Comparison of ENCODE assay signal across 23 cellular contexts in the genomic region with DNA sequence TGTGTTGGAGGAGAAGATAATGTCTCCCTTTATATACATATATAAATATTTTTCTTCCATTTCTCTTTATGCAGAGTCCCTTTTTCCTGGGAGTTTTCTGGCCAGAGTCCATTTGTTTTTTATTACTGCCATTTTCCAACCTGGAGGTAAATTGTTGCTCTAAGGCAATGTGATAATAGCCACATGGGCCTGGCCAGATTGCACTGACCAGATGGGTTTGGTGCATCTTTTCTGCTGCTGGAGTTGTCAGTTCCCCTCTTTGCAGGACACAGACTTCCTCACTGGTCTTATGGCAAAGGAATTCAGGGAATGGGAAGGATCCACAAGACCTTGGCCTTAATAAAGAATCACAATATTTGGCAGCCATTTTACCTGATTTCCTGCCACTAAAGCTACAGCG.
"Had no signal": no experiment of that assay in that cellular context is flagged by ENCODE, and none has a peak within 500 bp of the region (broad histone marks: within the 10 kb centered on the region; RNA-seq: fewer than 3 reads in every experiment).

No MANE protein-coding gene starts in this region.

- ATAC-seq: activated T-helper 17 cell treated with anti-CD3 and anti-CD28 coated beads, Interleukin-2, amount 50 U/mL, for 72 hours; PC-3; T-helper 17 cell had no signal

- H3K9me3 Mint-ChIP-seq: activated CD4-positive, alpha-beta T cell treated with anti-CD3 and anti-CD28 coated beads, Interleukin-2, amount 10 ng/mL, durations not matched to agents 24 days and 14 days; activated naive CD4-positive, alpha-beta T cell treated with anti-CD3 and anti-CD28 coated beads for 36 hours had no signal

- H3K4me3 Mint-ChIP-seq: activated B cell treated with CpG ODN at 0.5 μM for 24 hours; activated CD4-positive, alpha-beta memory T cell treated with anti-CD3 and anti-CD28 coated beads for 36 hours; activated CD4-positive, alpha-beta T cell treated with anti-CD3 and anti-CD28 coated beads, Interleukin-2, amount 10 ng/mL, durations not matched to agents 24 days and 14 days; activated naive CD4-positive, alpha-beta T cell treated with anti-CD3 and anti-CD28 coated beads for 36 hours; activated naive CD8-positive, alpha-beta T cell; activated T-helper 17 cell treated with anti-CD3 and anti-CD28 coated beads, Interleukin-2, amount 50 U/mL, for 72 hours; T-helper 17 cell had no signal

- DNase-seq: activated B cell treated with CpG ODN at 0.5 μM for 24 hours; activated CD4-positive, alpha-beta memory T cell treated with anti-CD3 and anti-CD28 coated beads for 36 hours; activated CD4-positive, alpha-beta T cell treated with anti-CD3 and anti-CD28 coated beads for 1 hour; activated CD4-positive, alpha-beta T cell treated with anti-CD3 and anti-CD28 coated beads, Interleukin-2, amount 10 ng/mL, durations not matched to agents 24 days and 14 days; activated gamma-delta T cell; activated naive CD4-positive, alpha-beta T cell treated with anti-CD3 and anti-CD28 coated beads for 36 hours; activated T-cell treated with anti-CD3 and anti-CD28 coated beads for 4 hours; activated T-cell treated with anti-CD3 and anti-CD28 coated beads, Interleukin-2, amount 50 U/mL, for 48 hours; Kasumi-1; KBM-7; NCI-H1105 treated with DMSO at 0.1 percent for 48 hours; NCI-H1436 treated with DMSO at 0.1 percent for 48 hours; NCI-H187; NCI-H2081; NCI-H526; NCI-H82; PC-3; SHP77; T-helper 17 cell; T-helper 9 cell had no signal

- H3K27ac ChIP-seq: SJSA1 had no signal

- H3K36me3 Mint-ChIP-seq: activated CD4-positive, alpha-beta memory T cell treated with anti-CD3 and anti-CD28 coated beads for 36 hours; activated naive CD8-positive, alpha-beta T cell had no signal

- H3K27ac Mint-ChIP-seq: activated B cell treated with CpG ODN at 0.5 μM for 24 hours; activated CD4-positive, alpha-beta memory T cell treated with anti-CD3 and anti-CD28 coated beads for 36 hours; activated CD4-positive, alpha-beta T cell treated with anti-CD3 and anti-CD28 coated beads, Interleukin-2, amount 10 ng/mL, durations not matched to agents 24 days and 14 days; activated naive CD4-positive, alpha-beta T cell treated with anti-CD3 and anti-CD28 coated beads for 36 hours; activated naive CD8-positive, alpha-beta T cell; activated T-helper 17 cell treated with anti-CD3 and anti-CD28 coated beads, Interleukin-2, amount 50 U/mL, for 72 hours; T-helper 17 cell had no signal

- H3K4me1 Mint-ChIP-seq: activated B cell treated with CpG ODN at 0.5 μM for 24 hours; activated CD4-positive, alpha-beta T cell treated with anti-CD3 and anti-CD28 coated beads, Interleukin-2, amount 10 ng/mL, durations not matched to agents 24 days and 14 days; activated T-helper 17 cell treated with anti-CD3 and anti-CD28 coated beads, Interleukin-2, amount 50 U/mL, for 72 hours; T-helper 17 cell had no signal

- H3K36me3 ChIP-seq: SJSA1 had no signal

- H3K4me1 ChIP-seq: SJSA1 had no signal

- H3K27me3 Mint-ChIP-seq: activated CD4-positive, alpha-beta T cell treated with anti-CD3 and anti-CD28 coated beads, Interleukin-2, amount 10 ng/mL, durations not matched to agents 24 days and 14 days had no signal

- H3K4me3 ChIP-seq: SJSA1 had no signal

- H3K27me3 ChIP-seq: SJSA1 had no signal
